ENCODE assay signal across 25 cellular contexts in genomic region chr2:60460577-60461420, GRCh38.
"Had no signal": no experiment of that assay in that cellular context is flagged by ENCODE, and none has a peak within 500 bp of the region (broad histone marks: within the 10 kb centered on the region; RNA-seq: fewer than 3 reads in every experiment).

No MANE protein-coding gene starts in this region.

- H3K36me3 Mint-ChIP-seq: activated naive CD8-positive, alpha-beta T cell had no signal

- H3K4me1 ChIP-seq: lower lobe of right lung, transverse colon had no signal

- H3K27ac ChIP-seq: adrenal gland, coronary artery, epithelial cell of prostate, heart right ventricle, lower lobe of right lung, ovary, prostate gland, SK-N-MC, transverse colon, WERI-Rb-1 had no signal

- H3K36me3 ChIP-seq: adrenal gland, lower lobe of right lung, ovary, prostate gland, transverse colon had no signal

- H3K27me3 ChIP-seq: adrenal gland, heart right ventricle, ovary, transverse colon had no signal

- H3K4me3 Mint-ChIP-seq: activated CD8-positive, alpha-beta T cell treated with anti-CD3 and anti-CD28 coated beads, Interleukin-2, amount 10 ng/mL, durations not matched to agents 7 days and 5 days; activated naive CD8-positive, alpha-beta T cell; activated T-helper 17 cell treated with anti-CD3 and anti-CD28 coated beads, Interleukin-2, amount 50 U/mL, for 72 hours; naive thymus-derived CD4-positive, alpha-beta T cell; neural crest cell; stimulated activated naive CD8-positive, alpha-beta T cell treated with anti-CD3 and anti-CD28 coated beads, Interleukin-15, amount 100 ng/mL, for 72 hours; T-helper 2 cell treated with Interferon-gamma antibody and Interleukin-4, amounts not matched to agents 5 μg/mL and 100 μg/mL, for 36 hours had no signal

- H3K9me3 ChIP-seq: adrenal gland, heart right ventricle, lower lobe of right lung, ovary, prostate gland, transverse colon had no signal

- H3K27ac Mint-ChIP-seq: activated CD8-positive, alpha-beta T cell treated with anti-CD3 and anti-CD28 coated beads, Interleukin-2, amount 10 ng/mL, durations not matched to agents 7 days and 5 days; activated naive CD8-positive, alpha-beta T cell; activated T-helper 17 cell treated with anti-CD3 and anti-CD28 coated beads, Interleukin-2, amount 50 U/mL, for 72 hours; naive thymus-derived CD4-positive, alpha-beta T cell; T-helper 2 cell treated with Interferon-gamma antibody and Interleukin-4, amounts not matched to agents 5 μg/mL and 100 μg/mL, for 36 hours had no signal

- FAIRE-seq: keratinocyte, TTC549 had no signal

- H3K4me3 ChIP-seq: adrenal gland, coronary artery, heart right ventricle, lower lobe of right lung, ovary, prostate gland, SK-N-MC, transverse colon had no signal

- H3K27me3 Mint-ChIP-seq: activated naive CD8-positive, alpha-beta T cell had no signal

- DNase-seq: activated CD4-positive, alpha-beta T cell treated with anti-CD3 and anti-CD28 coated beads for 1 hour; activated CD4-positive, alpha-beta T cell treated with anti-CD3 and anti-CD28 coated beads, Interleukin-2, amount 50 U/mL, for 1 hour; activated CD8-positive, alpha-beta T cell treated with anti-CD3 and anti-CD28 coated beads, Interleukin-2, amount 10 ng/mL, durations not matched to agents 7 days and 5 days; activated naive CD4-positive, alpha-beta T cell; activated T-cell treated with anti-CD3 and anti-CD28 coated beads, Interleukin-2, amount 50 U/mL, for 1 hour; adrenal gland; cerebellar nuclear complex; heart right ventricle; lower lobe of right lung; naive thymus-derived CD4-positive, alpha-beta T cell; ovary; stimulated activated CD4-positive, alpha-beta T cell treated with anti-CD3 and anti-CD28 coated beads, Interleukin-4, amount 100 ng/mL, for 24 hours; stimulated activated naive CD8-positive, alpha-beta T cell treated with anti-CD3 and anti-CD28 coated beads, Interleukin-15, amount 100 ng/mL, for 72 hours; transverse colon; WERI-Rb-1 had no signal

- H3K9me3 Mint-ChIP-seq: activated T-helper 17 cell treated with anti-CD3 and anti-CD28 coated beads, Interleukin-2, amount 50 U/mL, for 72 hours; naive thymus-derived CD4-positive, alpha-beta T cell; stimulated activated naive CD8-positive, alpha-beta T cell treated with anti-CD3 and anti-CD28 coated beads, Interleukin-15, amount 100 ng/mL, for 72 hours; T-helper 2 cell treated with Interferon-gamma antibody and Interleukin-4, amounts not matched to agents 5 μg/mL and 100 μg/mL, for 36 hours had no signal

- H3K4me1 Mint-ChIP-seq: activated T-helper 17 cell treated with anti-CD3 and anti-CD28 coated beads, Interleukin-2, amount 50 U/mL, for 72 hours; stimulated activated naive CD8-positive, alpha-beta T cell treated with anti-CD3 and anti-CD28 coated beads, Interleukin-15, amount 100 ng/mL, for 72 hours had no signal
